Comparison of ENCODE assay signal across 18 cellular contexts in the genomic region with DNA sequence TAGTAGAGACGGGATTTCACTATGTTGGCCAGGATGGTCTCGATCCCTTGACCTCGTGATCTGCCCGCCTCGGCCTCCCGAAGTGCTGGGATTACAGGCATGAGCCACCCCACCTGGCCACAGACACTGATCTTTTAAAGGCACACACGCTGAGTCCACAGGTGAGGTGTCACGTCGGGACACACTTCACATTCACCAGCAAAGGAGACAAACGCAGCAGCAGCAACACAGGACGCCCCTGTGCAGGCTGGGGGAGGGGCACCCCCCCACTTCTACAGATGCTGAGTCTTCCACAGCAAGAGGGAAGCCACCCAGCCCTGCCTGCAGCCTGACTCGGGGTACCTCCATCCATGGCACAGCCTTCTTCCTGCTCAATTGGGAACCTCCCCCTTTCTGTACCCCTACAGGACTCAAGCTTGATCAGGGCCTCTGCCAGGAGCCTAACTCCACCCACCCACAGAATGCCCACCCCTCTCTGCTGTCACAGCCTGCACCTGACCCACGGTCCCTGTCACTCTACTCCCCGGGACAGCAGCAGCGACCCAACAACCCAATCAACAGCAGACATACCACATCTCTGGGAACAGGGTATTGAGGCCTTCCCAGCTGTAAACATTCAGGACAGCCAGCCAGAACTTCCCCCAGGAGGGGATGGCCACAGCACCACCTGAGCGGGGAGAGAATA.
"Had no signal": no experiment of that assay in that cellular context is flagged by ENCODE, and none has a peak within 500 bp of the region (broad histone marks: within the 10 kb centered on the region; RNA-seq: fewer than 3 reads in every experiment).

No MANE protein-coding gene starts in this region.

- H3K27ac ChIP-seq: brain microvascular endothelial cell, heart right ventricle, left ventricle myocardium inferior, ovary, SK-N-MC, WERI-Rb-1 had no signal

- DNase-seq: activated CD4-positive, alpha-beta T cell treated with anti-CD3 and anti-CD28 coated beads for 4 hours; activated CD8-positive, alpha-beta T cell treated with anti-CD3 and anti-CD28 coated beads for 36 hours; activated T-cell treated with anti-CD3 and anti-CD28 coated beads for 4 hours; brain microvascular endothelial cell; retina; T-helper 1 cell; trophoblast cell; WERI-Rb-1 had no signal

- H3K27me3 ChIP-seq: brain microvascular endothelial cell, heart right ventricle, ovary had no signal

- FAIRE-seq: endothelial cell of umbilical vein, frontal cortex, keratinocyte had no signal

- H3K4me3 Mint-ChIP-seq: activated CD8-positive, alpha-beta T cell treated with anti-CD3 and anti-CD28 coated beads for 36 hours; activated naive CD8-positive, alpha-beta T cell; memory B cell; nephron had no signal

- H3K9me3 ChIP-seq: heart right ventricle, left ventricle myocardium inferior, ovary had no signal

- ATAC-seq: activated CD8-positive, alpha-beta T cell treated with anti-CD3 and anti-CD28 coated beads for 36 hours had no signal

- H3K27me3 Mint-ChIP-seq: activated CD8-positive, alpha-beta T cell treated with anti-CD3 and anti-CD28 coated beads for 36 hours; activated naive CD8-positive, alpha-beta T cell; memory B cell had no signal

- H3K36me3 ChIP-seq: ovary had no signal

- H3K27ac Mint-ChIP-seq: activated CD8-positive, alpha-beta T cell treated with anti-CD3 and anti-CD28 coated beads for 36 hours; activated naive CD8-positive, alpha-beta T cell; memory B cell; nephron had no signal

- H3K9me3 Mint-ChIP-seq: activated CD8-positive, alpha-beta T cell treated with anti-CD3 and anti-CD28 coated beads for 36 hours; memory B cell; nephron had no signal

- H3K4me3 ChIP-seq: heart right ventricle, left ventricle myocardium inferior, ovary, SK-N-MC had no signal
